ENCODE assay signal across 16 cellular contexts in the genomic region with DNA sequence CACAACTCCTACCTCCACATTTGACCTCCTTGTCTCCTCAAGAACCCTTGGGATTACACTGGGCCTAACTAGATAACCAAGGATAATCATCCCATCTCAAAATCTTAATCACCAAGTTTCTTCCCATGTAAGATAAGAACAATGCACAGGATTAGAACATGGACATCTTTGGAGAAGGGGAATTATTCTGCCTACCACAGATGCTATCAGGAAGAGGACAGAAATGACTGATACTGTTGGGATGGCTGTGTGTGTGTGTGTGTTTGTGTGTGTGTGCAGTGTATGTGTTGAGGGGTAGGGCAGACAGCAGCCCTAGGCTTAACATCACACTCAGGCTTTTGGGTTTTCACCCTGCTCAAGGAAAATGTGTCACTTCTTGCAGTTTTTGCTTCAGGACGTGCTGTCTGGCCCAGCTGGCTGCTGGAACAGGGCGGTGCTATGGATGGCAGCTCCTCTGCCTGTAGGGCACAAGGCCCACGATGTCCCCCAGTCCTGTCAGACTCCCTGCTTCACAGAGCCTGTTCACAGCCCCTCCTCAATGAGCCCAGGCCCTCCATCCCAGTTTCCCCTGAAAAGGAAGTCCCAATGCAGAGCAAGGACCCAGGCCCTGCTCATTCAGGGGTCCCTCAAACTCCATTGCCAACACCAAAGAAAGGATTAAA. TPM values are rescaled to one million over a fixed set of nuclear protein-coding genes. Genes with fewer than 3 reads are reported as not detected.
A peak's percentile ranks its signal among the peaks of the same experiment; 100 is the strongest.
DNase-seq lines count a peak whose midpoint lies in the region; ATAC-seq, FAIRE-seq and TF ChIP-seq lines count a peak whose summit lies in the region.
"Had no signal": no experiment of that assay in that cellular context is flagged by ENCODE, and none has a peak within 500 bp of the region (broad histone marks: within the 10 kb centered on the region; RNA-seq: fewer than 3 reads in every experiment).

No MANE protein-coding gene starts in this region.

- H3K4me2 ChIP-seq in fibroblast of lung (ENCODE audit: extremely low read depth, insufficient read depth, low read length): no peak overlapping the region

- H2AFZ ChIP-seq in fibroblast of lung (ENCODE audit: low read length): no peak overlapping the region

- H3K9me3 ChIP-seq in fibroblast of lung (ENCODE audit: control insufficient read depth, insufficient read depth, low read depth, low read length): no peaks in the 10 kb centered on the region
- no peaks in the 10 kb centered on the region for H3K9me3 ChIP-seq in gastrocnemius medialis
- H3K9me3 ChIP-seq: right lobe of liver had no signal

- H3K36me3 ChIP-seq in fibroblast of lung (ENCODE audit: control insufficient read depth, insufficient read depth, low read length): peaks cover 27% of the 10 kb centered on the region
- peaks cover 0 to 32% of the 10 kb centered on the region in 2 donors for H3K36me3 ChIP-seq in gastrocnemius medialis
- H3K36me3 ChIP-seq: right lobe of liver had no signal

- H3K27me3 ChIP-seq in fibroblast of lung (ENCODE audit: control insufficient read depth, insufficient read depth, low read length) (no peaks in the 10 kb centered on the region), gastrocnemius medialis (no peaks in the 10 kb centered on the region)
- H3K27me3 ChIP-seq: brain microvascular endothelial cell, right lobe of liver had no signal

- H3K9me3 Mint-ChIP-seq in mesothelial cell of epicardium (no peaks in the 10 kb centered on the region), immature natural killer cell (no peaks in the 10 kb centered on the region)
- H3K9me3 Mint-ChIP-seq: naive B cell had no signal

- H3K4me1 ChIP-seq in fibroblast of lung (ENCODE audit: control insufficient read depth, extremely low read depth, insufficient read depth, low read length): peaks cover 38% of the 10 kb centered on the region
- peaks cover 15 to 23% of the 10 kb centered on the region in 2 donors for H3K4me1 ChIP-seq in gastrocnemius medialis
- H3K4me1 ChIP-seq: right lobe of liver had no signal

- H3K36me3 Mint-ChIP-seq in mesothelial cell of epicardium: peaks cover 28% of the 10 kb centered on the region
- H3K36me3 Mint-ChIP-seq in immature natural killer cell: no peaks in the 10 kb centered on the region
- H3K36me3 Mint-ChIP-seq: naive B cell had no signal

- in situ Hi-C loops in gastrocnemius medialis (cut with MboI; ENCODE audit: low sequenced_read_pairs in 4 of 4): no loop called here

- no peak overlapping the region for H3K9ac ChIP-seq in fibroblast of lung (ENCODE audit: insufficient read depth, low read length)

- no peaks in the 10 kb centered on the region for H3K27me3 Mint-ChIP-seq in mesothelial cell of epicardium (ENCODE audit: low read depth)
- peaks cover under 1 to 5% (median 5%) of the 10 kb centered on the region in 3 donors for H3K27me3 Mint-ChIP-seq in immature natural killer cell (ENCODE audit: low read depth in 3 of 3)

- ATAC-seq in gastrocnemius medialis: no peak
- ATAC-seq: right lobe of liver had no signal

- peaks cover 19% of the 10 kb centered on the region for H3K79me2 ChIP-seq in fibroblast of lung (ENCODE audit: control insufficient read depth, insufficient read depth, low read length)

- intact Hi-C loops in gastrocnemius medialis (cut with DNase I; ENCODE audit: low total_unique reads): no loop called here

- no peak for TF ChIP-seq POLR2A in GM12891 (IDR thresholded peaks at IDR 0.05; ENCODE audit: low read depth, low read length)
- TF ChIP-seq POLR2A in gastrocnemius medialis (IDR thresholded peaks at IDR 0.05): no peak

- CTCF ChIA-PET in RWPE1 (lab: Yijun Ruan, JAX): no interaction called here

- peak; percentile 81 for FAIRE-seq in GM12891 (lab: Jason Lieb, UNC)
- FAIRE-seq: HTR-8/SVneo had no signal

- DNase-seq in GM12891 (ENCODE audit: insufficient read length, low spot score): no peak
- no peak for DNase-seq in RWPE1 (ENCODE audit: low spot score)
- DNase-seq in fibroblast of lung (ENCODE audit: low read depth in 2 of 2): peak in 1 of 2 donors; percentile 58
- DNase-seq in gastrocnemius medialis: no peak
- no peak for DNase-seq in mesothelial cell of epicardium (ENCODE audit: low spot score in 2 of 2, unreplicated experiment in 2 of 2)
- no peak for DNase-seq in immature natural killer cell
- DNase-seq in NCI-H2196 (lab: John Stamatoyannopoulos, UW; ENCODE audit: unreplicated experiment): no peak
- no peak for DNase-seq in NCI-H446 treated with DMSO at 0.1 percent for 48 hours (lab: John Stamatoyannopoulos, UW)
- DNase-seq: brain microvascular endothelial cell; Calu3; glutamatergic neuron; naive B cell; stimulated activated naive CD4-positive, alpha-beta T cell treated with Interleukin-2 at 50 U/mL for 16 hours had no signal

- H3K27ac Mint-ChIP-seq in mesothelial cell of epicardium (no peak overlapping the region), immature natural killer cell (peak overlapping the region in 2 of 6 donors; percentile 26 to 48)
- H3K27ac Mint-ChIP-seq: naive B cell had no signal

- POLR2A ChIA-PET in RWPE1 (lab: Yijun Ruan, JAX; ENCODE audit: low non-redundant PET): no interaction called here

- peaks cover 5% of the 10 kb centered on the region for H3K4me1 Mint-ChIP-seq in mesothelial cell of epicardium
- peaks cover 1 to 2% of the 10 kb centered on the region in 2 donors for H3K4me1 Mint-ChIP-seq in immature natural killer cell

- H4K20me1 ChIP-seq in fibroblast of lung (ENCODE audit: control insufficient read depth, extremely low read depth, insufficient read depth, low read length): no peaks in the 10 kb centered on the region

- H3K4me3 Mint-ChIP-seq in mesothelial cell of epicardium (no peak overlapping the region), immature natural killer cell (no peak overlapping the region)

- no peak for TF ChIP-seq CTCF in RWPE1 (conservative IDR thresholded peaks at IDR 0.05; ENCODE audit: low read depth)
- no peak for TF ChIP-seq CTCF in fibroblast of lung (conservative IDR thresholded peaks at IDR 0.05 in 1 of 2, IDR thresholded peaks at IDR 0.05 in 1 of 2; ENCODE audit: low read depth in 1 of 2, low read length in 2 of 2)
- TF ChIP-seq CTCF in gastrocnemius medialis (IDR thresholded peaks at IDR 0.05 in 4 of 5, conservative IDR thresholded peaks at IDR 0.05 in 1 of 5): no peak
- TF ChIP-seq CTCF in mesothelial cell of epicardium (IDR thresholded peaks at IDR 0.05; ENCODE audit: unreplicated experiment): no peak

- no peak overlapping the region for H3K4me3 ChIP-seq in fibroblast of lung (replicated peaks in 1 of 4; ENCODE audit: control extremely low read depth in 1 of 4, insufficient read depth in 1 of 4, low read depth in 3 of 4, low read length in 4 of 4)
- no peak overlapping the region for H3K4me3 ChIP-seq in gastrocnemius medialis
- H3K4me3 ChIP-seq: right lobe of liver, SK-N-MC had no signal

- H3K27ac ChIP-seq in RWPE1: peak overlapping the region; percentile 60
- H3K27ac ChIP-seq in fibroblast of lung (ENCODE audit: insufficient read depth, low read length): peak overlapping the region; percentile 5
- peak overlapping the region; percentile 3 to 98 (median 49) for H3K27ac ChIP-seq in gastrocnemius medialis
- H3K27ac ChIP-seq: brain microvascular endothelial cell, right lobe of liver, SK-N-MC had no signal

TF ChIP-seq in GM12891, 5 proteins besides CTCF, POLR2A, EP300 and RAD21 (continues in another document):
- no peak for TF ChIP-seq SPI1 (IDR thresholded peaks at IDR 0.05; ENCODE audit: low read depth, low read length)
- TF ChIP-seq POU2F2 (IDR thresholded peaks at IDR 0.05; ENCODE audit: low read depth, low read length): no peak; the same call in 1 of the 2 replicates
- TF ChIP-seq PAX5 (IDR thresholded peaks at IDR 0.05; ENCODE audit: insufficient read depth, low read length, severe bottlenecking): no peak
- no peak for TF ChIP-seq TAF1 (IDR thresholded peaks at IDR 0.05; ENCODE audit: low read depth, low read length)

RNA-seq across cellular contexts. Expression of a gene that starts 7.7 kb away (rescaled TPM):
- polyA plus RNA-seq in GM12891 (2012; ENCODE audit: low read depth, missing spikeins): 0.27 TPM
- total RNA-seq in fibroblast of lung (0.17 and 0.26 TPM in 2 replicates), gastrocnemius medialis (not detected), mesothelial cell of epicardium (1.1 to 2.3 TPM (median 1.7 TPM) in 3 replicates)
- polyA plus RNA-seq in fibroblast of lung (0.59 TPM in 1 of 2 replicates, not detected in the other), immature natural killer cell (not detected)
- 0.84 TPM in 2 replicates for polyA plus RNA-seq in fibroblast of lung (2012)
- polyA minus RNA-seq in fibroblast of lung (ENCODE audit: low replicate concordance): not detected in 2 replicates

RNA-seq across cellular contexts. Expression of a gene that starts 8.3 kb away (rescaled TPM):
- polyA plus RNA-seq in GM12891 (2012; ENCODE audit: low read depth, missing spikeins): 142 TPM
- total RNA-seq in fibroblast of lung: 696 and 1,003 TPM in 2 replicates
- polyA plus RNA-seq in fibroblast of lung: 1,280 and 1,927 TPM in 2 replicates
- polyA plus RNA-seq in fibroblast of lung (2012): 2,024 and 3,299 TPM in 2 replicates
- 204 and 281 TPM in 2 replicates for polyA minus RNA-seq in fibroblast of lung (ENCODE audit: low replicate concordance)
- 1,000 to 10,000 TPM; 6,121 to 7,913 (median 7,020) TPM for total RNA-seq in gastrocnemius medialis
- total RNA-seq in mesothelial cell of epicardium: 289 to 294 TPM (median 291 TPM) in 3 replicates
- under 1 TPM in 1 of 3 donors, not detected in 2; 0.28 TPM for polyA plus RNA-seq in immature natural killer cell

RNA-seq across cellular contexts. Expression of a gene that starts 16.5 kb away (rescaled TPM):
- 7.9 TPM for polyA plus RNA-seq in GM12891 (2012; ENCODE audit: low read depth, missing spikeins)
- total RNA-seq in fibroblast of lung (under 0.01 and 0.66 TPM in 2 replicates), gastrocnemius medialis (under 1 TPM in 2 of 4 donors, not detected in 2; 0.07 to 0.10 TPM), mesothelial cell of epicardium (6.3 to 8.0 TPM (median 6.5 TPM) in 3 replicates)
- polyA plus RNA-seq in fibroblast of lung (0.77 and 3.9 TPM in 2 replicates), immature natural killer cell (1 to 10 TPM in 2 of 3 donors, under 1 TPM in 1; 0.92 to 1.9 (median 1.1) TPM)
- 0.63 and 2.3 TPM in 2 replicates for polyA plus RNA-seq in fibroblast of lung (2012)
- 2.2 and 4.4 TPM in 2 replicates for polyA minus RNA-seq in fibroblast of lung (ENCODE audit: low replicate concordance)

RNA-seq across cellular contexts. Expression of a gene that starts 23.4 kb away (rescaled TPM):
- polyA plus RNA-seq in GM12891 (2012; ENCODE audit: low read depth, missing spikeins): 14.3 TPM
- total RNA-seq in fibroblast of lung: 15.4 and 20.6 TPM in 2 replicates
- 20.2 and 24.9 TPM in 2 replicates for polyA plus RNA-seq in fibroblast of lung
- polyA plus RNA-seq in fibroblast of lung (2012): 34.3 and 34.9 TPM in 2 replicates
- polyA minus RNA-seq in fibroblast of lung (ENCODE audit: low replicate concordance): 1.3 and 17.5 TPM in 2 replicates
- total RNA-seq in gastrocnemius medialis: 10 to 100 TPM; 21.9 to 45.3 (median 31.5) TPM
- total RNA-seq in mesothelial cell of epicardium: 16.7 to 17.8 TPM (median 17.0 TPM) in 3 replicates
- 100 to 1,000 TPM; 101 to 106 (median 103) TPM for polyA plus RNA-seq in immature natural killer cell

RNA-seq across cellular contexts. Expression of a gene that starts 23.7 kb away (rescaled TPM):
- 9.2 TPM for polyA plus RNA-seq in GM12891 (2012; ENCODE audit: low read depth, missing spikeins)
- total RNA-seq in fibroblast of lung: 67,954 and 162,287 TPM in 2 replicates
- 75.4 and 110 TPM in 2 replicates for polyA plus RNA-seq in fibroblast of lung
- 16.4 and 31.6 TPM in 2 replicates for polyA plus RNA-seq in fibroblast of lung (2012)
- polyA minus RNA-seq in fibroblast of lung (ENCODE audit: low replicate concordance): 7,676 and 19,551 TPM in 2 replicates
- 100 to 1,000 TPM; 115 to 715 (median 367) TPM for total RNA-seq in gastrocnemius medialis
- total RNA-seq in mesothelial cell of epicardium: 20,234 to 21,305 TPM (median 21,148 TPM) in 3 replicates
- 10 to 100 TPM in 1 of 3 donors, not detected in 2; 23.0 TPM for polyA plus RNA-seq in immature natural killer cell

Comparison
In these comparisons a context has a peak if more than half of its experiments do, and no peak if none do; other contexts are left out.
1. H3K27ac ChIP-seq: peak in every context shown above with its lines; median percentile 60 in RWPE1; 49 in gastrocnemius medialis; 5 in fibroblast of lung.